ENCODE assay signal across 12 cellular contexts in genomic region chr12:120241561-120242274, GRCh38. TPM values are rescaled to one million over a fixed set of nuclear protein-coding genes. Genes with fewer than 3 reads are reported as not detected.
DNase-seq lines count a peak whose midpoint lies in the region; ATAC-seq, FAIRE-seq and TF ChIP-seq lines count a peak whose summit lies in the region.
"Had no signal": no experiment of that assay in that cellular context is flagged by ENCODE, and none has a peak within 500 bp of the region (broad histone marks: within the 10 kb centered on the region; RNA-seq: fewer than 3 reads in every experiment).

No MANE protein-coding gene starts in this region.

- H3K4me1 ChIP-seq in endothelial cell of umbilical vein (ENCODE audit: control insufficient read depth, extremely low read depth, insufficient read depth, low read length) (peaks cover 82% of the 10 kb centered on the region), neural progenitor cell (peaks cover 4% of the 10 kb centered on the region)

- no peaks in the 10 kb centered on the region for H3K9me1 ChIP-seq in endothelial cell of umbilical vein (replicated peaks; ENCODE audit: control insufficient read depth, extremely low read depth, insufficient read depth, low read length)

- H3K4me3 Mint-ChIP-seq in stimulated activated naive CD8-positive, alpha-beta T cell treated with anti-CD3 and anti-CD28 coated beads, Interleukin-15, Interleukin-2, amounts not matched to agents 100 ng/mL and 50 ng/mL, for 24 hours: no peak overlapping the region
- no peak overlapping the region for H3K4me3 Mint-ChIP-seq in neural progenitor cell

- no peaks in the 10 kb centered on the region for H3K27me3 Mint-ChIP-seq in stimulated activated naive CD8-positive, alpha-beta T cell treated with anti-CD3 and anti-CD28 coated beads, Interleukin-15, Interleukin-2, amounts not matched to agents 100 ng/mL and 50 ng/mL, for 24 hours
- H3K27me3 Mint-ChIP-seq in neural progenitor cell (ENCODE audit: insufficient read depth, low read depth): peaks cover 3% of the 10 kb centered on the region

- TF ChIP-seq CTCF in endothelial cell of umbilical vein (IDR thresholded peaks at IDR 0.05; ENCODE audit: extremely low read depth in 1 of 2, insufficient read depth in 1 of 2, low read depth in 1 of 2, low read length in 2 of 2) (no peak), neural progenitor cell (IDR thresholded peaks at IDR 0.05) (no peak)

- H3K36me3 ChIP-seq in endothelial cell of umbilical vein (ENCODE audit: control insufficient read depth in 2 of 2, extremely low read depth in 1 of 2, insufficient read depth in 2 of 2, low read length in 2 of 2): no peaks in the 10 kb centered on the region
- H3K36me3 ChIP-seq in neural progenitor cell: no peaks in the 10 kb centered on the region
- H3K36me3 ChIP-seq: BE2C had no signal

- peaks cover 32% of the 10 kb centered on the region for H3F3A ChIP-seq in neural progenitor cell (ENCODE audit: low read depth)

- intact Hi-C loops in endothelial cell of umbilical vein (cut with micrococcal nuclease): loop anchor here (1.0 kb wide), 2 partner anchors 10 to 16 kb away; no protein-coding TSS in a partner anchor

- H3K4me2 ChIP-seq in endothelial cell of umbilical vein (ENCODE audit: insufficient read depth, low read length) (peak overlapping the region; percentile 28), neural progenitor cell (no peak overlapping the region)

- CTCF ChIA-PET in endothelial cell of umbilical vein (lab: Charles Lee): interaction anchor here (24.5 to 33.5 kb wide), 2 partner anchors 14 to 16 kb away, joined by 906 to 1402 read pairs; partner anchors contain the start of gene PXN

- no peak for ATAC-seq in stimulated activated naive CD8-positive, alpha-beta T cell treated with anti-CD3 and anti-CD28 coated beads, Interleukin-15, Interleukin-2, amounts not matched to agents 100 U/mL and 50 U/mL, for 24 hours
- no peak for ATAC-seq in GM21529 (IDR thresholded peaks at IDR 0.05; ENCODE audit: unreplicated experiment)
- no peak for ATAC-seq in HG03469 (IDR thresholded peaks at IDR 0.05; ENCODE audit: unreplicated experiment)

- no peaks in the 10 kb centered on the region for H3K9me3 ChIP-seq in endothelial cell of umbilical vein (replicated peaks; ENCODE audit: control insufficient read depth, insufficient read depth, low read length)
- no peaks in the 10 kb centered on the region for H3K9me3 ChIP-seq in neural progenitor cell (ENCODE audit: low read depth)
- H3K9me3 ChIP-seq: BE2C had no signal

- peak overlapping the region; percentile 2 for H3K27ac Mint-ChIP-seq in stimulated activated naive CD8-positive, alpha-beta T cell treated with anti-CD3 and anti-CD28 coated beads, Interleukin-15, Interleukin-2, amounts not matched to agents 100 ng/mL and 50 ng/mL, for 24 hours
- H3K27ac Mint-ChIP-seq in neural progenitor cell: peak overlapping the region; percentile 12

- H3K79me2 ChIP-seq in endothelial cell of umbilical vein (ENCODE audit: control insufficient read depth, insufficient read depth, low read length): peaks cover 84% of the 10 kb centered on the region
- H3K79me2 ChIP-seq in neural progenitor cell (ENCODE audit: low read depth): peaks cover 24% of the 10 kb centered on the region

- peaks cover 55% of the 10 kb centered on the region for H3K4me1 Mint-ChIP-seq in stimulated activated naive CD8-positive, alpha-beta T cell treated with anti-CD3 and anti-CD28 coated beads, Interleukin-15, Interleukin-2, amounts not matched to agents 100 ng/mL and 50 ng/mL, for 24 hours (ENCODE audit: low read depth)
- H3K4me1 Mint-ChIP-seq in neural progenitor cell: peaks cover 46% of the 10 kb centered on the region

- no peak for DNase-seq in stimulated activated naive CD8-positive, alpha-beta T cell treated with anti-CD3 and anti-CD28 coated beads, Interleukin-15, Interleukin-2, amounts not matched to agents 100 U/mL and 50 U/mL, for 24 hours
- peak; percentile 92 for DNase-seq in endothelial cell of umbilical vein (ENCODE audit: low read depth, low spot score)
- DNase-seq in neural progenitor cell (ENCODE audit: low spot score): no peak
- no peak for DNase-seq in NCI-H526 treated with DMSO at 0.1 percent for 48 hours (lab: John Stamatoyannopoulos, UW)
- no peak for DNase-seq in T-helper 9 cell
- DNase-seq: activated gamma-delta T cell treated with Interleukin-2 at 50 U/mL for 16 hours, BE2C, NCI-H146 had no signal

- FAIRE-seq in endothelial cell of umbilical vein (lab: Jason Lieb, UNC): no peak
- FAIRE-seq: islet of Langerhans had no signal

- H2AFZ ChIP-seq in endothelial cell of umbilical vein (ENCODE audit: low read depth, low read length) (no peak overlapping the region), neural progenitor cell (replicated peaks) (no peak overlapping the region)

- POLR2A ChIA-PET in endothelial cell of umbilical vein (lab: Charles Lee): interaction anchor here (0.9 to 5.9 kb wide), 8 partner anchors 8 to 50 kb away, joined by 3 to 52 read pairs (median 18); partner anchors contain the start of genes PXN, RNU4-1, RNU4-2 and RPLP0

- no peak for TF ChIP-seq POLR2A in endothelial cell of umbilical vein (IDR thresholded peaks at IDR 0.05; ENCODE audit: low read depth, low read length)

- H3K9me3 Mint-ChIP-seq in stimulated activated naive CD8-positive, alpha-beta T cell treated with anti-CD3 and anti-CD28 coated beads, Interleukin-15, Interleukin-2, amounts not matched to agents 100 ng/mL and 50 ng/mL, for 24 hours: no peaks in the 10 kb centered on the region
- H3K9me3 Mint-ChIP-seq in neural progenitor cell: no peaks in the 10 kb centered on the region

- H3K27me3 ChIP-seq in endothelial cell of umbilical vein (ENCODE audit: control insufficient read depth in 2 of 2, insufficient read depth in 2 of 2, low read length in 2 of 2): no peaks in the 10 kb centered on the region
- no peaks in the 10 kb centered on the region for H3K27me3 ChIP-seq in neural progenitor cell
- H3K27me3 ChIP-seq: BE2C had no signal

- H3K9ac ChIP-seq in endothelial cell of umbilical vein (replicated peaks; ENCODE audit: extremely low read depth, insufficient read depth, low read length) (peak overlapping the region; percentile 52), neural progenitor cell (no peak overlapping the region)

- H3K27ac ChIP-seq in endothelial cell of umbilical vein (ENCODE audit: insufficient read depth, low read depth, low read length) (peak overlapping the region; percentile 83), neural progenitor cell (no peak overlapping the region)

- no peaks in the 10 kb centered on the region for H3K36me3 Mint-ChIP-seq in stimulated activated naive CD8-positive, alpha-beta T cell treated with anti-CD3 and anti-CD28 coated beads, Interleukin-15, Interleukin-2, amounts not matched to agents 100 ng/mL and 50 ng/mL, for 24 hours (ENCODE audit: low read depth)
- H3K36me3 Mint-ChIP-seq in neural progenitor cell: no peaks in the 10 kb centered on the region

- dilution Hi-C loops in endothelial cell of umbilical vein (cut with MboI; ENCODE audit: extremely low pct_ligation_motif_present, low sequenced_read_pairs): no loop called here

- H4K20me1 ChIP-seq in endothelial cell of umbilical vein (replicated peaks; ENCODE audit: control insufficient read depth, extremely low read depth, insufficient read depth, low read length) (no peaks in the 10 kb centered on the region), neural progenitor cell (ENCODE audit: low read depth) (peaks cover 72% of the 10 kb centered on the region)

- H3K4me3 ChIP-seq in endothelial cell of umbilical vein (replicated peaks in 1 of 3; ENCODE audit: insufficient read depth in 1 of 3, low read depth in 1 of 3, low read length in 3 of 3): no peak overlapping the region
- no peak overlapping the region for H3K4me3 ChIP-seq in neural progenitor cell

- TSS peak; percentile 26 for BruUV-seq in endothelial cell of umbilical vein (replicated peaks; lab: Mats Ljungman, UMichigan)

RNA-seq across cellular contexts. Expression of gene PXN, which starts 23.8 kb away (rescaled TPM):
- total RNA-seq in endothelial cell of umbilical vein (228 and 258 TPM in 2 replicates), neural progenitor cell (ENCODE audit: low replicate concordance) (8.2 and 19.3 TPM in 2 replicates)
- 132 and 192 TPM in 2 replicates for polyA plus RNA-seq in endothelial cell of umbilical vein
- 97.5 and 108 TPM in 2 replicates for polyA plus RNA-seq in endothelial cell of umbilical vein (2011; cell fraction: cytosol; rRNA removed)
- polyA plus RNA-seq in endothelial cell of umbilical vein (2011; cell fraction: nucleus; rRNA removed): 253 and 301 TPM in 2 replicates
- 204 and 280 TPM in 2 replicates for polyA plus RNA-seq in endothelial cell of umbilical vein (2012)
- polyA minus RNA-seq in endothelial cell of umbilical vein: 119 and 149 TPM in 2 replicates
- 23.4 TPM for polyA minus RNA-seq in endothelial cell of umbilical vein (2011; cell fraction: cytosol; rRNA and poly(A)+ RNA removed)
- polyA minus RNA-seq in endothelial cell of umbilical vein (2011; cell fraction: nucleus; rRNA and poly(A)+ RNA removed): 96.7 and 110 TPM in 2 replicates

RNA-seq across cellular contexts. Expression of gene RPLP0, which starts 40.8 kb away (rescaled TPM):
- total RNA-seq in endothelial cell of umbilical vein: 2,020 and 2,099 TPM in 2 replicates
- 7,015 and 7,522 TPM in 2 replicates for polyA plus RNA-seq in endothelial cell of umbilical vein
- 8,040 and 8,266 TPM in 2 replicates for polyA plus RNA-seq in endothelial cell of umbilical vein (2011; cell fraction: cytosol; rRNA removed)
- polyA plus RNA-seq in endothelial cell of umbilical vein (2011; cell fraction: nucleus; rRNA removed): 2,768 and 3,060 TPM in 2 replicates
- 2,884 and 3,284 TPM in 2 replicates for polyA plus RNA-seq in endothelial cell of umbilical vein (2012)
- 3,611 and 3,830 TPM in 2 replicates for polyA minus RNA-seq in endothelial cell of umbilical vein
- polyA minus RNA-seq in endothelial cell of umbilical vein (2011; cell fraction: cytosol; rRNA and poly(A)+ RNA removed): 2,139 TPM
- 516 and 595 TPM in 2 replicates for polyA minus RNA-seq in endothelial cell of umbilical vein (2011; cell fraction: nucleus; rRNA and poly(A)+ RNA removed)
- total RNA-seq in neural progenitor cell (ENCODE audit: low replicate concordance): 7,069 and 9,364 TPM in 2 replicates

RNA-seq across cellular contexts. Expression of gene GCN1, which starts 47.2 kb away (rescaled TPM):
- total RNA-seq in endothelial cell of umbilical vein: 79.1 and 101 TPM in 2 replicates
- polyA plus RNA-seq in endothelial cell of umbilical vein: 30.1 and 38.3 TPM in 2 replicates
- polyA plus RNA-seq in endothelial cell of umbilical vein (2011; cell fraction: cytosol; rRNA removed): 27.7 and 31.9 TPM in 2 replicates
- polyA plus RNA-seq in endothelial cell of umbilical vein (2011; cell fraction: nucleus; rRNA removed): 308 and 543 TPM in 2 replicates
- polyA plus RNA-seq in endothelial cell of umbilical vein (2012): 52.5 and 53.9 TPM in 2 replicates
- 134 and 148 TPM in 2 replicates for polyA minus RNA-seq in endothelial cell of umbilical vein
- polyA minus RNA-seq in endothelial cell of umbilical vein (2011; cell fraction: cytosol; rRNA and poly(A)+ RNA removed): 86.0 TPM
- 132 and 142 TPM in 2 replicates for polyA minus RNA-seq in endothelial cell of umbilical vein (2011; cell fraction: nucleus; rRNA and poly(A)+ RNA removed)
- total RNA-seq in neural progenitor cell (ENCODE audit: low replicate concordance): 60.9 and 74.3 TPM in 2 replicates

RNA-seq across cellular contexts. Expression of gene RNU4-2, which starts 50.0 kb away (rescaled TPM):
- total RNA-seq in endothelial cell of umbilical vein: 2,424 and 7,220 TPM in 2 replicates
- polyA plus RNA-seq in endothelial cell of umbilical vein: under 0.01 TPM in 2 replicates
- under 0.01 TPM in 2 replicates for polyA plus RNA-seq in endothelial cell of umbilical vein (2011; cell fraction: cytosol; rRNA removed)
- polyA plus RNA-seq in endothelial cell of umbilical vein (2011; cell fraction: nucleus; rRNA removed): under 0.01 TPM in 2 replicates
- polyA plus RNA-seq in endothelial cell of umbilical vein (2012): 82.7 and 305 TPM in 2 replicates
- polyA minus RNA-seq in endothelial cell of umbilical vein: under 0.01 TPM in 2 replicates
- polyA minus RNA-seq in endothelial cell of umbilical vein (2011; cell fraction: cytosol; rRNA and poly(A)+ RNA removed): 34,060 TPM
- under 0.01 TPM in 2 replicates for polyA minus RNA-seq in endothelial cell of umbilical vein (2011; cell fraction: nucleus; rRNA and poly(A)+ RNA removed)
- under 0.01 TPM in 1 of 2 replicates, not detected in the other for total RNA-seq in neural progenitor cell (ENCODE audit: low replicate concordance)

RNA-seq across cellular contexts. Expression of gene RNU4-1, which starts 51.3 kb away (rescaled TPM):
- total RNA-seq in endothelial cell of umbilical vein: 2,141 and 7,155 TPM in 2 replicates
- under 0.01 TPM in 2 replicates for polyA plus RNA-seq in endothelial cell of umbilical vein
- under 0.01 TPM in 1 of 2 replicates, not detected in the other for polyA plus RNA-seq in endothelial cell of umbilical vein (2011; cell fraction: cytosol; rRNA removed)
- under 0.01 TPM in 2 replicates for polyA plus RNA-seq in endothelial cell of umbilical vein (2011; cell fraction: nucleus; rRNA removed)
- 82.7 and 366 TPM in 2 replicates for polyA plus RNA-seq in endothelial cell of umbilical vein (2012)
- under 0.01 TPM in 2 replicates for polyA minus RNA-seq in endothelial cell of umbilical vein
- polyA minus RNA-seq in endothelial cell of umbilical vein (2011; cell fraction: cytosol; rRNA and poly(A)+ RNA removed): 35,848 TPM
- polyA minus RNA-seq in endothelial cell of umbilical vein (2011; cell fraction: nucleus; rRNA and poly(A)+ RNA removed): under 0.01 TPM in 2 replicates
- total RNA-seq in neural progenitor cell (ENCODE audit: low replicate concordance): under 0.01 TPM in 2 replicates

Comparison
In these comparisons a context has a peak if more than half of its experiments do, and no peak if none do; other contexts are left out.
1. RNA of gene PXN, which starts 23.8 kb away (total RNA-seq): 228 to 258 TPM in endothelial cell of umbilical vein; 8.2 to 19.3 TPM in neural progenitor cell; every median in the first group is over 10 times any median in the second.